1 cellular context compared by ENCODE assay signal in the genomic region with DNA sequence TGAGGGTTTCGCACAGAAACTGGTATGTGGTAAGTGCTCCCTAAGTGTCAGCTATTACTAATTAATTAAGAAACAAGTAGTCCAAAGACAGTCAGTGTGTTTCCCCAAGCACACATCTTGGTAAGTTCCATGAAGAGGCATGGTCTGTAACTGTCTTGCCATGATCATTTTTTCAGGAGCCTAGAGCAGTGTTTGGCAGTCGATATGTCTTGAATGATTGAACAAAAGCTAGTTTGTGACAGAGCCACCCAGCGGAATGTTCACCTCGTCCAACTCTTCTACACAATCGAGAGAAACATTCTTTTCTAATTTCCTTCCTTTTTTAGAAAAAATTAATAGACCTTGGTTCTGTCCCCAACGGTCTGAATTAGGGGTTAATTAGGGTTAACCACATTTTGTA.
A peak's percentile ranks its signal among the peaks of the same experiment; 100 is the strongest.
TF ChIP-seq lines count a peak whose summit lies in the region.

No MANE protein-coding gene starts in this region.

TF ChIP-seq in HepG2, 621 proteins besides CTCF, POLR2A, EP300 and RAD21:
- TF ChIP-seq ATF1 (CRISPR knock-in tag; IDR thresholded peaks at IDR 0.05) (peak; percentile 12; the same call in 1 of the 2 replicates), ZSCAN31 (CRISPR knock-in tag; IDR thresholded peaks at IDR 0.05; ENCODE audit: low read depth) (no peak), NR2F2 (IDR thresholded peaks at IDR 0.05; ENCODE audit: borderline replicate concordance, low read depth) (0 out of 2 replicates have a peak, but pooled peaks have one; percentile 10)
